In the genomic region with DNA sequence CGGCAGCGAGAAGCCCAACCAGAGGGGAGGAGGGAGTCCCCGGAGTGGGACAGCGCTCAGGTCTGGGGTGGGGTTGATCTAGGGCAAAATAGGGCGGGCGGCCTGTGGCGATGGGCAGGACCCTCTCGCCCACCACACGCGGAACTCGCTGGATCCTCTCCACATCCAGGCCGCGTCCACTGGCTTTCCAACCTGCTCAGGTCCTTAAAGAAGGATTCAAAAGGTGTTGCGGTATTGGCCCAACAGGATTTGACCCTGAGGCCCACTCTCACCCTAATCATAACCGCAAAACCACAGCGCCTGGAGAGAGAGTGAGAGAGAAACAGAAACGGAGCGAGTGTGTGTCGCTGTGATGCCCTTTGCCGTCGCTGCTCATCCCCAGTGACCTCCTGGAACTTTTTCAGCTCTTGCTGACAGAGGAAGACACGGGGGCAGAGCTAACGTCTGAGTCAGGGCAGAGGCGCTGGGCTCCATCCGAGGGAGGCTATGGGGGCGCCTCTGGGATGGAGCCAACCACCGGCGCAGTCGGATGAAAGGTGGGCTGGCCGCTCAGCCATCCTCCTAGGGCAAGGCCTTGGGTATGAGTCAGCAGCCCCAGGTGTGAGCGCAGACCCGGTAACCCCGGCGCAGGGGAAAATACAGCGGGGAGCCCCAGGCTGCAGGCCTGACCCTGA, we compare ENCODE assay signal across 9 cellular contexts. TPM values are rescaled to one million over a fixed set of nuclear protein-coding genes. Genes with fewer than 3 reads are reported as not detected.
DNase-seq lines count a peak whose midpoint lies in the region; ATAC-seq, FAIRE-seq and TF ChIP-seq lines count a peak whose summit lies in the region.
"Had no signal": no experiment of that assay in that cellular context is flagged by ENCODE, and none has a peak within 500 bp of the region (broad histone marks: within the 10 kb centered on the region; RNA-seq: fewer than 3 reads in every experiment).

No MANE protein-coding gene starts in this region.

- H3K9me2 ChIP-seq in GM23338 (ENCODE audit: insufficient read depth) = no peaks in the 10 kb centered on the region

- no peak for DNase-seq in GM23338 (ENCODE audit: low spot score)
- DNase-seq in T-helper 9 cell = peak; percentile 46
- no peak for DNase-seq in endothelial cell of umbilical vein (ENCODE audit: low read depth, low spot score)
- peak; percentile 54 for DNase-seq in stimulated activated CD4-positive, alpha-beta T cell treated with anti-CD3 and anti-CD28 coated beads, Interleukin-4, amount 100 ng/mL, for 1 hour
- DNase-seq in ureter (ENCODE audit: low spot score) = no peak
- DNase-seq in testis = no peak
- DNase-seq in middle frontal gyrus (ENCODE audit: extremely low spot score, low spot score) = no peak

- intact Hi-C loops in endothelial cell of umbilical vein (cut with micrococcal nuclease) = no loop called here
- intact Hi-C loops in testis (cut with DNase I; ENCODE audit: low total_unique reads) = no loop called here

- TF ChIP-seq CTCF in GM23338 (conservative IDR thresholded peaks at IDR 0.05; ENCODE audit: low read depth in 2 of 2) (no peak), endothelial cell of umbilical vein (IDR thresholded peaks at IDR 0.05; ENCODE audit: extremely low read depth in 1 of 2, insufficient read depth in 1 of 2, low read depth in 1 of 2, low read length in 2 of 2) (no peak), testis (IDR thresholded peaks at IDR 0.05) (no peak)

- no peak for FAIRE-seq in endothelial cell of umbilical vein (lab: Jason Lieb, UNC)

- H3K4me2 ChIP-seq in GM23338 = peak overlapping the region; percentile 99
- H3K4me2 ChIP-seq in endothelial cell of umbilical vein (ENCODE audit: insufficient read depth, low read length) = peak overlapping the region; percentile 18

- H2AFZ ChIP-seq in GM23338 (peak overlapping the region; percentile 98), endothelial cell of umbilical vein (ENCODE audit: low read depth, low read length) (no peak overlapping the region)

- CTCF ChIA-PET in endothelial cell of umbilical vein (lab: Charles Lee) = interaction anchor here (0.7 to 3.3 kb wide), 8 partner anchors 11 to 143 kb away, joined by 3 to 11 read pairs (median 4); no protein-coding TSS in a partner anchor

- dilution Hi-C loops in endothelial cell of umbilical vein (cut with MboI; ENCODE audit: extremely low pct_ligation_motif_present, low sequenced_read_pairs) = no loop called here

- H3K79me2 ChIP-seq in GM23338 (replicated peaks; ENCODE audit: insufficient read depth) = no peaks in the 10 kb centered on the region
- no peaks in the 10 kb centered on the region for H3K79me2 ChIP-seq in endothelial cell of umbilical vein (ENCODE audit: control insufficient read depth, insufficient read depth, low read length)

- WGBS in testis, 2 donors = 6 to 8% methylated on average over 15 to 35 of the region's 35 CpGs

- H4K20me1 ChIP-seq in GM23338 (replicated peaks; ENCODE audit: insufficient read depth) (no peaks in the 10 kb centered on the region; the same call in none of the 2 replicates), endothelial cell of umbilical vein (replicated peaks; ENCODE audit: control insufficient read depth, extremely low read depth, insufficient read depth, low read length) (no peaks in the 10 kb centered on the region)

- H3K36me3 Mint-ChIP-seq in GM23338 (ENCODE audit: low read depth) = peaks cover 3% of the 10 kb centered on the region; the same call in 2 of the 3 replicates

- TF ChIP-seq POLR2A in endothelial cell of umbilical vein (IDR thresholded peaks at IDR 0.05; ENCODE audit: low read depth, low read length) (no peak), testis (IDR thresholded peaks at IDR 0.05) (no peak)

- H3K9me1 ChIP-seq in endothelial cell of umbilical vein (replicated peaks; ENCODE audit: control insufficient read depth, extremely low read depth, insufficient read depth, low read length) = no peaks in the 10 kb centered on the region

- H3F3A ChIP-seq in GM23338 (replicated peaks; ENCODE audit: low read depth) = peaks cover 52% of the 10 kb centered on the region

- peaks cover 11% of the 10 kb centered on the region; the same call in 2 of the 3 replicates for H3K9me3 Mint-ChIP-seq in GM23338

- H3K27me3 ChIP-seq in GM23338 (ENCODE audit: insufficient read depth) (peaks cover 40% of the 10 kb centered on the region), endothelial cell of umbilical vein (ENCODE audit: control insufficient read depth in 2 of 2, insufficient read depth in 2 of 2, low read length in 2 of 2) (peaks cover 31 to 37% of the 10 kb centered on the region in 2 experiments), testis (no peaks in the 10 kb centered on the region)

- no TSS peak for BruUV-seq in endothelial cell of umbilical vein (replicated peaks; lab: Mats Ljungman, UMichigan)

- peaks cover 65% of the 10 kb centered on the region for H3K27me3 Mint-ChIP-seq in GM23338 (ENCODE audit: insufficient read depth, low read depth, poor library complexity)

- H3K9ac ChIP-seq in endothelial cell of umbilical vein (replicated peaks; ENCODE audit: extremely low read depth, insufficient read depth, low read length) = no peak overlapping the region

- peaks cover 21% of the 10 kb centered on the region for H3K4me1 Mint-ChIP-seq in GM23338

- H3K27ac ChIP-seq in GM23338 (ENCODE audit: low read depth) (peak overlapping the region; percentile 7; the same call in 1 of the 2 replicates), endothelial cell of umbilical vein (ENCODE audit: insufficient read depth, low read depth, low read length) (no peak overlapping the region), testis (no peak overlapping the region)
- H3K27ac ChIP-seq: SJSA1 had no signal

- POLR2A ChIA-PET in endothelial cell of umbilical vein (lab: Charles Lee) = no interaction called here

- peak overlapping the region; percentile 81 for H3K4me3 Mint-ChIP-seq in GM23338

- H3K36me3 ChIP-seq in GM23338 (ENCODE audit: insufficient read depth) = no peaks in the 10 kb centered on the region
- no peaks in the 10 kb centered on the region for H3K36me3 ChIP-seq in endothelial cell of umbilical vein (ENCODE audit: control insufficient read depth in 2 of 2, extremely low read depth in 1 of 2, insufficient read depth in 2 of 2, low read length in 2 of 2)
- no peaks in the 10 kb centered on the region for H3K36me3 ChIP-seq in testis (ENCODE audit: low read depth, missing control alignments)
- H3K36me3 ChIP-seq: SJSA1 had no signal

- ATAC-seq in GM23338 = peak; percentile 52

- H3K27ac Mint-ChIP-seq in GM23338 = peak overlapping the region; percentile 89; the same call in 1 of the 2 replicates

- H3K9me3 ChIP-seq in endothelial cell of umbilical vein (replicated peaks; ENCODE audit: control insufficient read depth, insufficient read depth, low read length) = no peaks in the 10 kb centered on the region
- H3K9me3 ChIP-seq in testis = no peaks in the 10 kb centered on the region

- H3K4me3 ChIP-seq in GM23338 (peak overlapping the region; percentile 89), endothelial cell of umbilical vein (replicated peaks in 1 of 3; ENCODE audit: insufficient read depth in 1 of 3, low read depth in 1 of 3, low read length in 3 of 3) (no peak overlapping the region), testis (peak overlapping the region in 1 of 2 donors; percentile 21)
- H3K4me3 ChIP-seq: SJSA1 had no signal

- H3K4me1 ChIP-seq in GM23338 (ENCODE audit: insufficient read depth) = peaks cover 3% of the 10 kb centered on the region; the same call in 1 of the 2 replicates
- peaks cover 22% of the 10 kb centered on the region for H3K4me1 ChIP-seq in endothelial cell of umbilical vein (ENCODE audit: control insufficient read depth, extremely low read depth, insufficient read depth, low read length)
- H3K4me1 ChIP-seq in testis = peaks cover 8% of the 10 kb centered on the region

RNA-seq across cellular contexts. Expression of a gene that starts 16.7 kb away (rescaled TPM):
- total RNA-seq in GM23338 (2014; rRNA removed; shearing (Covaris generic)) = 0.38 TPM in 1 of 2 replicates, not detected in the other
- polyA plus RNA-seq in GM23338 (2016; fragmentation: Nextera tagmentation; extraction: Ambion mirVana) (not detected in 2 replicates), endothelial cell of umbilical vein (0.17 and 0.25 TPM in 2 replicates), testis (ENCODE audit: insufficient read depth, low read depth, low replicate concordance) (not detected)
- total RNA-seq in endothelial cell of umbilical vein (not detected in 2 replicates), ureter (not detected), testis (not detected)
- polyA plus RNA-seq in endothelial cell of umbilical vein (2011; cell fraction: cytosol; rRNA removed) = 0.10 and 0.14 TPM in 2 replicates
- not detected in 2 replicates for polyA plus RNA-seq in endothelial cell of umbilical vein (2011; cell fraction: nucleus; rRNA removed)
- 0.19 TPM in 1 of 2 replicates, not detected in the other for polyA plus RNA-seq in endothelial cell of umbilical vein (2012)
- 0.63 TPM in 1 of 2 replicates, not detected in the other for polyA minus RNA-seq in endothelial cell of umbilical vein
- not detected for polyA minus RNA-seq in endothelial cell of umbilical vein (2011; cell fraction: cytosol; rRNA and poly(A)+ RNA removed)
- not detected in 2 replicates for polyA minus RNA-seq in endothelial cell of umbilical vein (2011; cell fraction: nucleus; rRNA and poly(A)+ RNA removed)
- total RNA-seq: liver, SJSA1 had no signal
- polyA plus RNA-seq: liver had no signal

RNA-seq across cellular contexts. Expression of a gene that starts 36.5 kb away (rescaled TPM):
- 10.4 and 10.6 TPM in 2 replicates for total RNA-seq in GM23338 (2014; rRNA removed; shearing (Covaris generic))
- polyA plus RNA-seq in GM23338 (2016; fragmentation: Nextera tagmentation; extraction: Ambion mirVana) (2.9 and 3.5 TPM in 2 replicates), endothelial cell of umbilical vein (1.8 and 2.0 TPM in 2 replicates), testis (ENCODE audit: insufficient read depth, low read depth, low replicate concordance) (46.8 TPM)
- total RNA-seq in endothelial cell of umbilical vein (8.0 and 9.8 TPM in 2 replicates), ureter (12.6 TPM), testis (10 to 100 TPM; 43.1 to 57.3 TPM)
- 1.3 and 1.7 TPM in 2 replicates for polyA plus RNA-seq in endothelial cell of umbilical vein (2011; cell fraction: cytosol; rRNA removed)
- 0.87 and 0.90 TPM in 2 replicates for polyA plus RNA-seq in endothelial cell of umbilical vein (2011; cell fraction: nucleus; rRNA removed)
- polyA plus RNA-seq in endothelial cell of umbilical vein (2012) = 6.0 and 6.4 TPM in 2 replicates
- 1.4 and 2.0 TPM in 2 replicates for polyA minus RNA-seq in endothelial cell of umbilical vein
- polyA minus RNA-seq in endothelial cell of umbilical vein (2011; cell fraction: cytosol; rRNA and poly(A)+ RNA removed) = 3.5 TPM
- 0.72 and 1.5 TPM in 2 replicates for polyA minus RNA-seq in endothelial cell of umbilical vein (2011; cell fraction: nucleus; rRNA and poly(A)+ RNA removed)

RNA-seq across cellular contexts. Expression of a gene that starts 58.9 kb away (rescaled TPM):
- 29.1 and 29.9 TPM in 2 replicates for total RNA-seq in GM23338 (2014; rRNA removed; shearing (Covaris generic))
- 15.7 and 16.6 TPM in 2 replicates for polyA plus RNA-seq in GM23338 (2016; fragmentation: Nextera tagmentation; extraction: Ambion mirVana)
- 15.5 and 18.5 TPM in 2 replicates for total RNA-seq in endothelial cell of umbilical vein
- 19.0 and 30.1 TPM in 2 replicates for polyA plus RNA-seq in endothelial cell of umbilical vein
- 14.3 and 20.6 TPM in 2 replicates for polyA plus RNA-seq in endothelial cell of umbilical vein (2011; cell fraction: cytosol; rRNA removed)
- polyA plus RNA-seq in endothelial cell of umbilical vein (2011; cell fraction: nucleus; rRNA removed) = 15.3 and 16.2 TPM in 2 replicates
- 8.4 and 10.2 TPM in 2 replicates for polyA plus RNA-seq in endothelial cell of umbilical vein (2012)
- polyA minus RNA-seq in endothelial cell of umbilical vein = 5.1 and 6.5 TPM in 2 replicates
- 8.7 TPM for polyA minus RNA-seq in endothelial cell of umbilical vein (2011; cell fraction: cytosol; rRNA and poly(A)+ RNA removed)
- 3.0 and 4.4 TPM in 2 replicates for polyA minus RNA-seq in endothelial cell of umbilical vein (2011; cell fraction: nucleus; rRNA and poly(A)+ RNA removed)
- total RNA-seq in ureter = 8.2 TPM
- total RNA-seq in testis = 10 to 100 TPM in 1 of 2 donors, 1 to 10 TPM in 1; 9.8 to 19.4 TPM
- polyA plus RNA-seq in testis (ENCODE audit: insufficient read depth, low read depth, low replicate concordance) = 5.5 TPM

Comparison
In these comparisons a context has a peak if more than half of its experiments do, and no peak if none do; other contexts are left out.
1. DNase-seq: peak in T-helper 9 cell (single experiment) and stimulated activated CD4-positive, alpha-beta T cell treated with anti-CD3 and anti-CD28 coated beads, Interleukin-4, amount 100 ng/mL, for 1 hour (single experiment); none in GM23338 (single experiment), endothelial cell of umbilical vein (single experiment), ureter (single experiment), testis (single experiment) and middle frontal gyrus (single experiment).